Comparison of ENCODE assay signal across 18 cellular contexts in genomic region chr5:14025566-14026276, GRCh38.
DNase-seq lines count a peak whose midpoint lies in the region; ATAC-seq and TF ChIP-seq lines count a peak whose summit lies in the region.
"Had no signal": no experiment of that assay in that cellular context is flagged by ENCODE, and none has a peak within 500 bp of the region (broad histone marks: within the 10 kb centered on the region; RNA-seq: fewer than 3 reads in every experiment).

No MANE protein-coding gene starts in this region.

- H2BK120ac ChIP-seq in IMR-90 (ENCODE audit: low read depth, low read length): peak overlapping the region; percentile 76

- no peak for TF ChIP-seq CTCF in IMR-90 (conservative IDR thresholded peaks at IDR 0.05; ENCODE audit: low read depth, low read length)
- TF ChIP-seq CTCF in omental fat pad (IDR thresholded peaks at IDR 0.05): no peak
- no peak for TF ChIP-seq CTCF in CD8-positive, alpha-beta T cell (IDR thresholded peaks at IDR 0.05)

- H4K5ac ChIP-seq in IMR-90 (ENCODE audit: low read depth, low read length): peak overlapping the region; percentile 77

- H3K9me3 ChIP-seq in IMR-90 (ENCODE audit: control insufficient read depth, insufficient read depth, low read length) (peaks cover 3% of the 10 kb centered on the region), SK-N-MC (ENCODE audit: low read depth, low read length) (no peaks in the 10 kb centered on the region)
- H3K9me3 ChIP-seq in CD8-positive, alpha-beta T cell (ENCODE audit: low read length): no peaks in the 10 kb centered on the region

- no peak overlapping the region for H3K4me3 ChIP-seq in IMR-90 (ENCODE audit: insufficient read depth, low read depth, low read length)
- no peak overlapping the region for H3K4me3 ChIP-seq in SK-N-MC
- no peak overlapping the region for H3K4me3 ChIP-seq in CD8-positive, alpha-beta T cell (ENCODE audit: low read depth, low read length)

- peak overlapping the region; percentile 66; the same call in 1 of the 2 replicates for H4K91ac ChIP-seq in IMR-90 (ENCODE audit: insufficient read depth, low read depth, low read length)

- H3K9me3 Mint-ChIP-seq in CD8-positive, alpha-beta T cell: no peaks in the 10 kb centered on the region
- H3K9me3 Mint-ChIP-seq: HFFc6 had no signal

- intact Hi-C loops in IMR-90 (cut with micrococcal nuclease): no loop called here
- intact Hi-C loops in CD8-positive, alpha-beta T cell (cut with DNase I, micrococcal nuclease): no loop called here

- H3K27me3 ChIP-seq in IMR-90 (ENCODE audit: control insufficient read depth, insufficient read depth, low read length): no peaks in the 10 kb centered on the region
- H3K27me3 ChIP-seq in CD8-positive, alpha-beta T cell (ENCODE audit: insufficient read depth, low read length): no peaks in the 10 kb centered on the region

- H3K9me1 ChIP-seq in IMR-90 (ENCODE audit: insufficient read depth, low read length): no peaks in the 10 kb centered on the region

- H2BK20ac ChIP-seq in IMR-90 (ENCODE audit: low read depth, low read length): peak overlapping the region; percentile 57

- peaks cover 0 to 3% of the 10 kb centered on the region in 2 experiments; a peak in 1 of 4 replicates for H3K79me1 ChIP-seq in IMR-90 (ENCODE audit: low read depth in 1 of 2, low read length in 2 of 2)

- no peak for TF ChIP-seq POLR2A in IMR-90 (IDR thresholded peaks at IDR 0.05; ENCODE audit: low read depth, low read length)

- in situ Hi-C loops in IMR-90 (cut with MboI; ENCODE audit: low sequenced_read_pairs): no loop called here

- no peaks in the 10 kb centered on the region for H3K4me1 Mint-ChIP-seq in CD8-positive, alpha-beta T cell (ENCODE audit: low read depth)
- H3K4me1 Mint-ChIP-seq: CD4-positive, CD25-positive, alpha-beta regulatory T cell had no signal

- H4K8ac ChIP-seq in IMR-90 (ENCODE audit: low read depth in 2 of 2, low read length in 2 of 2): peak overlapping the region; percentile 38 to 64; a peak in 3 of 4 replicates

- peak overlapping the region; percentile 62; the same call in 1 of the 2 replicates for H3K14ac ChIP-seq in IMR-90 (replicated peaks; ENCODE audit: low read depth, low read length)

- no CpG with 5 or more reads among the region's 4 CpGs for WGBS in IMR-90 (ENCODE audit: extremely low coverage in 2 of 2, insufficient read length in 1 of 2), 2 experiments

- H3K36me3 Mint-ChIP-seq in CD8-positive, alpha-beta T cell: no peaks in the 10 kb centered on the region
- H3K36me3 Mint-ChIP-seq: CD4-positive, CD25-positive, alpha-beta regulatory T cell had no signal

- peak overlapping the region; percentile 44 for H2BK5ac ChIP-seq in IMR-90 (ENCODE audit: low read depth, low read length, poor library complexity, severe bottlenecking)

- ATAC-seq in IMR-90 (ENCODE audit: low read depth): peak; percentile 42; the same call in 1 of the 2 replicates
- ATAC-seq in omental fat pad (ENCODE audit: low FRiP score): peak; percentile 86
- no peak for ATAC-seq in CD8-positive, alpha-beta T cell
- no peak for ATAC-seq in GM19395 (IDR thresholded peaks at IDR 0.05; ENCODE audit: unreplicated experiment)

- peak overlapping the region; percentile 2; the same call in 1 of the 2 replicates for H3K23ac ChIP-seq in IMR-90 (ENCODE audit: low read depth, low read length)

- dilution Hi-C loops in IMR-90 (cut with HindIII; ENCODE audit: low sequenced_read_pairs, unreplicated experiment): no loop called here

- peak overlapping the region; percentile 43 for H2AK5ac ChIP-seq in IMR-90 (ENCODE audit: low read depth, low read length)

- H3K27me3 Mint-ChIP-seq in CD8-positive, alpha-beta T cell (ENCODE audit: low read depth): no peaks in the 10 kb centered on the region

- peaks cover 8% of the 10 kb centered on the region for H3K4me1 ChIP-seq in IMR-90 (ENCODE audit: control insufficient read depth, insufficient read depth, low read length)
- no peaks in the 10 kb centered on the region for H3K4me1 ChIP-seq in CD8-positive, alpha-beta T cell (ENCODE audit: insufficient read depth, low read length)

- no peaks in the 10 kb centered on the region for H4K20me1 ChIP-seq in IMR-90 (ENCODE audit: insufficient read depth, low read length)

- no peak for TF ChIP-seq RAD21 in IMR-90 (IDR thresholded peaks at IDR 0.05; ENCODE audit: low read length)

- H3K36me3 ChIP-seq in IMR-90 (ENCODE audit: control insufficient read depth, insufficient read depth, low read length) (no peaks in the 10 kb centered on the region), SK-N-MC (ENCODE audit: insufficient read depth, low read length) (no peaks in the 10 kb centered on the region)
- H3K36me3 ChIP-seq in CD8-positive, alpha-beta T cell (ENCODE audit: insufficient read depth, low read length): no peaks in the 10 kb centered on the region

- peak; percentile 10 for DNase-seq in IMR-90
- DNase-seq in SK-N-MC (ENCODE audit: low read depth, low spot score): peak; percentile 10
- DNase-seq in kidney glomerular epithelial cell (lab: John Stamatoyannopoulos, UW): peak; percentile 31
- DNase-seq in omental fat pad (ENCODE audit: low spot score): no peak
- no peak for DNase-seq in glomerular visceral epithelial cell (ENCODE audit: extremely low spot score)
- DNase-seq in CD8-positive, alpha-beta T cell: no peak
- no peak for DNase-seq in HuH-7.5 (ENCODE audit: low spot score)
- DNase-seq: ACHN; CD4-positive, CD25-positive, alpha-beta regulatory T cell; DMS79; GOT3; HFFc6; Karpas-422; NCI-H1105 treated with DMSO at 0.1 percent for 48 hours; NCI-H187; NCI-H82; SIG-M5 had no signal

- no peak overlapping the region for H3K4me3 Mint-ChIP-seq in CD8-positive, alpha-beta T cell
- H3K4me3 Mint-ChIP-seq: CD4-positive, CD25-positive, alpha-beta regulatory T cell; HFFc6 had no signal

- no peak overlapping the region for H3K56ac ChIP-seq in IMR-90 (ENCODE audit: extremely low read depth, insufficient read depth, low read length)

- CTCF ChIA-PET in IMR-90 (lab: Yijun Ruan, JAX): no interaction called here
- CTCF ChIA-PET in CD8-positive, alpha-beta T cell (lab: Charles Lee): no interaction called here

- POLR2A ChIA-PET in IMR-90 (lab: Charles Lee; ENCODE audit: unreplicated experiment): no interaction called here
- POLR2A ChIA-PET in CD8-positive, alpha-beta T cell (lab: Charles Lee): no interaction called here

- H3K4me2 ChIP-seq in IMR-90 (ENCODE audit: low read depth, low read length): peak overlapping the region; percentile 31; the same call in 1 of the 2 replicates

- peak overlapping the region; percentile 63; the same call in 1 of the 3 replicates for H2BK15ac ChIP-seq in IMR-90 (ENCODE audit: low read depth, low read length)

- H2AK9ac ChIP-seq in IMR-90 (replicated peaks; ENCODE audit: low read depth, low read length, poor library complexity): no peak overlapping the region

- H3K9ac ChIP-seq in IMR-90 (ENCODE audit: low read depth, low read length): peak overlapping the region; percentile 29; the same call in 1 of the 2 replicates
- H3K9ac ChIP-seq in SK-N-MC (ENCODE audit: insufficient read length): no peak overlapping the region

- H3K18ac ChIP-seq in IMR-90 (ENCODE audit: low read depth, low read length): peak overlapping the region; percentile 48

- H3K4ac ChIP-seq in IMR-90 (ENCODE audit: low read depth, low read length): peak overlapping the region; percentile 30

- H2AFZ ChIP-seq in IMR-90 (replicated peaks; ENCODE audit: low read length, poor library complexity): peak overlapping the region; percentile 38

- peak overlapping the region; percentile 83 for H3K27ac ChIP-seq in IMR-90 (ENCODE audit: insufficient read depth, low read length)
- H3K27ac ChIP-seq in SK-N-MC: no peak overlapping the region
- no peak overlapping the region for H3K27ac ChIP-seq in CD8-positive, alpha-beta T cell (ENCODE audit: low read depth, low read length)

- BruUV-seq in IMR-90 (replicated peaks; lab: Mats Ljungman, UMichigan): no TSS peak

- H3K27ac Mint-ChIP-seq in CD8-positive, alpha-beta T cell: no peak overlapping the region
- H3K27ac Mint-ChIP-seq: CD4-positive, CD25-positive, alpha-beta regulatory T cell; HFFc6 had no signal

TF ChIP-seq in IMR-90, 13 proteins besides CTCF, POLR2A, EP300 and RAD21:
- TF ChIP-seq ELK1 (IDR thresholded peaks at IDR 0.05; ENCODE audit: borderline replicate concordance, low read depth, low read length) (no peak), RFX5 (IDR thresholded peaks at IDR 0.05; ENCODE audit: low read depth, low read length) (no peak), CEBPB (IDR thresholded peaks at IDR 0.05; ENCODE audit: low read depth, low read length) (no peak), MXI1 (IDR thresholded peaks at IDR 0.05; ENCODE audit: borderline replicate concordance, low read depth, low read length) (no peak), MAFK (IDR thresholded peaks at IDR 0.05; ENCODE audit: low read depth, low read length) (no peak), RCOR1 (IDR thresholded peaks at IDR 0.05; ENCODE audit: insufficient replicate concordance, low read length) (no peak), MAZ (IDR thresholded peaks at IDR 0.05; ENCODE audit: borderline replicate concordance, low read depth, low read length) (no peak), FOS (IDR thresholded peaks at IDR 0.05; ENCODE audit: low read depth, low read length) (no peak), USF2 (IDR thresholded peaks at IDR 0.05; ENCODE audit: low read depth, low read length) (no peak), NFE2L2 (IDR thresholded peaks at IDR 0.05; ENCODE audit: low read depth, low read length) (no peak), BHLHE40 (IDR thresholded peaks at IDR 0.05; ENCODE audit: low read depth, low read length) (no peak), SMC3 (IDR thresholded peaks at IDR 0.05; ENCODE audit: low read depth, low read length) (no peak), CHD1 (IDR thresholded peaks at IDR 0.05; ENCODE audit: low read depth, low read length) (no peak)

Comparison
In these comparisons a context has a peak if more than half of its experiments do, and no peak if none do; other contexts are left out.
1. ATAC-seq: peak in IMR-90 (single experiment) and omental fat pad (single experiment); none in CD8-positive, alpha-beta T cell (single experiment) and GM19395 (single experiment).
2. DNase-seq: peak in IMR-90 (single experiment), SK-N-MC (single experiment) and kidney glomerular epithelial cell (single experiment); none in omental fat pad (single experiment), glomerular visceral epithelial cell (single experiment), CD8-positive, alpha-beta T cell (0 of 7) and HuH-7.5 (single experiment).